Comparison of ENCODE assay signal across 8 cellular contexts in genomic region chr18:3451989-3452749, GRCh38. TPM values are rescaled to one million over a fixed set of nuclear protein-coding genes. Genes with fewer than 3 reads are reported as not detected.
DNase-seq lines count a peak whose midpoint lies in the region; ATAC-seq and TF ChIP-seq lines count a peak whose summit lies in the region.

No MANE protein-coding gene starts in this region.

- CTCF ChIA-PET in CD8-positive, alpha-beta memory T cell (lab: Charles Lee): interaction anchor here (0.7 to 10.0 kb wide), 11 partner anchors 9 to 214 kb away, joined by 3 to 100 read pairs (median 14); no protein-coding TSS in a partner anchor

- peaks cover 20% of the 10 kb centered on the region for H3K4me1 ChIP-seq in CD8-positive, alpha-beta memory T cell (ENCODE audit: insufficient read depth, low read length)
- peaks cover 36% of the 10 kb centered on the region for H3K4me1 ChIP-seq in foreskin keratinocyte
- peaks cover 45% of the 10 kb centered on the region for H3K4me1 ChIP-seq in osteoblast (ENCODE audit: insufficient read depth, low read length)

- peaks cover 0 to 19% of the 10 kb centered on the region in 2 donors for H3K27me3 Mint-ChIP-seq in CD8-positive, alpha-beta memory T cell

- H3K36me3 ChIP-seq in CD8-positive, alpha-beta memory T cell (ENCODE audit: insufficient read depth, low read length): peaks cover 11% of the 10 kb centered on the region
- H3K36me3 ChIP-seq in MG63 (peaks cover 18% of the 10 kb centered on the region), osteoblast (ENCODE audit: insufficient read depth, low read length) (peaks cover 11% of the 10 kb centered on the region)

- H3K4me1 Mint-ChIP-seq in CD8-positive, alpha-beta memory T cell: peaks cover 55 to 67% (median 59%) of the 10 kb centered on the region in 3 donors

- peak overlapping the region; percentile 94 for H3K27ac ChIP-seq in CD8-positive, alpha-beta memory T cell (ENCODE audit: low read depth, low read length)
- H3K27ac ChIP-seq in foreskin keratinocyte (peak overlapping the region; percentile 99), osteoblast (ENCODE audit: low read depth, low read length) (peak overlapping the region; percentile 98)

- peak overlapping the region; percentile 85 to 99 (median 97) for H3K4me3 Mint-ChIP-seq in CD8-positive, alpha-beta memory T cell

- peak overlapping the region; percentile 85 for H3K4me2 ChIP-seq in osteoblast (ENCODE audit: insufficient read depth, low read length)

- peaks cover 15% of the 10 kb centered on the region for H4K20me1 ChIP-seq in osteoblast (ENCODE audit: insufficient read depth, low read length)

- peaks cover 1 to 61% (median 7%) of the 10 kb centered on the region in 3 donors for H3K36me3 Mint-ChIP-seq in CD8-positive, alpha-beta memory T cell

- peaks cover 69% of the 10 kb centered on the region for H3K79me2 ChIP-seq in osteoblast (ENCODE audit: insufficient read depth, low read length)

- no peak for ATAC-seq in foreskin keratinocyte
- no peak for ATAC-seq in HG03457 (IDR thresholded peaks at IDR 0.05; ENCODE audit: unreplicated experiment)
- no peak for ATAC-seq in HG03045 (IDR thresholded peaks at IDR 0.05; ENCODE audit: unreplicated experiment)

- H3K9me3 ChIP-seq in CD8-positive, alpha-beta memory T cell (ENCODE audit: low read length): no peaks in the 10 kb centered on the region
- no peaks in the 10 kb centered on the region for H3K9me3 ChIP-seq in MG63
- H3K9me3 ChIP-seq in osteoblast (ENCODE audit: low read depth, low read length): no peaks in the 10 kb centered on the region

- peak; percentile 13 for TF ChIP-seq CTCF in foreskin keratinocyte (conservative IDR thresholded peaks at IDR 0.05)
- TF ChIP-seq CTCF in osteoblast (IDR thresholded peaks at IDR 0.05; ENCODE audit: extremely low read depth, low read depth, low read length): no peak
- TF ChIP-seq CTCF in GM13977 (IDR thresholded peaks at IDR 0.05; ENCODE audit: extremely low read depth, insufficient read depth, missing control alignments): no peak

- no peaks in the 10 kb centered on the region for H3K27me3 ChIP-seq in CD8-positive, alpha-beta memory T cell (ENCODE audit: insufficient read depth, low read length, poor library complexity, severe bottlenecking)
- H3K27me3 ChIP-seq in MG63 (no peaks in the 10 kb centered on the region), foreskin keratinocyte (no peaks in the 10 kb centered on the region), osteoblast (ENCODE audit: insufficient read depth, low read length) (no peaks in the 10 kb centered on the region)

- in situ Hi-C loops in GM13977 (cut with MboI; ENCODE audit: low pct_unique_long_range_greater_than_20kb, low sequenced_read_pairs, unreplicated experiment): loop anchor here (10.0 to 25.0 kb wide), 2 partner anchors 135 to 167 kb away; no protein-coding TSS in a partner anchor

- POLR2A ChIA-PET in CD8-positive, alpha-beta memory T cell (lab: Charles Lee): interaction anchor here (0.8 to 2.8 kb wide), 9 partner anchors 10 to 205 kb away, joined by 3 to 27 read pairs (median 4); partner anchors contain the start of gene MYL12A

- DNase-seq in CD8-positive, alpha-beta memory T cell: peak in 4 of 5 donors; percentile 28 to 58 (median 34)
- DNase-seq in MG63: peak; percentile 36
- peak; percentile 23 for DNase-seq in activated effector memory CD4-positive, alpha-beta T cell treated with Interleukin-2 at 50 U/mL for 16 hours
- DNase-seq in foreskin keratinocyte: peak; percentile 44 to 63
- DNase-seq in osteoblast (ENCODE audit: insufficient read length, low spot score, missing footprints): peak; percentile 48
- no peak for DNase-seq in GM13977 (ENCODE audit: low spot score)

- peak overlapping the region; percentile 81 for H3K4me3 ChIP-seq in CD8-positive, alpha-beta memory T cell (ENCODE audit: low read length)
- peak overlapping the region; percentile 71 for H3K4me3 ChIP-seq in MG63
- peak overlapping the region; percentile 92 for H3K4me3 ChIP-seq in osteoblast (ENCODE audit: insufficient read depth, low read length)

- no peaks in the 10 kb centered on the region for H3K9me3 Mint-ChIP-seq in CD8-positive, alpha-beta memory T cell

- peak overlapping the region; percentile 96 to 100 (median 99) for H3K27ac Mint-ChIP-seq in CD8-positive, alpha-beta memory T cell

- H2AFZ ChIP-seq in osteoblast (ENCODE audit: low read length): peak overlapping the region; percentile 3

RNA-seq across cellular contexts. Expression of gene TGIF1, which starts 2.2 kb away (rescaled TPM):
- 10 to 100 TPM; 36.9 to 38.3 TPM for total RNA-seq in CD8-positive, alpha-beta memory T cell
- polyA plus RNA-seq in CD8-positive, alpha-beta memory T cell: 77.0 TPM
- 28.2 and 43.2 TPM in 2 replicates for total RNA-seq in MG63 (2014; rRNA removed; shearing (Covaris generic); ENCODE audit: low replicate concordance)
- total RNA-seq in foreskin keratinocyte (80.1 and 83.4 TPM in 2 replicates), osteoblast (126 and 150 TPM in 2 replicates)
- polyA plus RNA-seq in foreskin keratinocyte: 48.7 and 55.4 TPM in 2 replicates
